26 cellular contexts compared by ENCODE assay signal in genomic region chr15:48720646-48721045, GRCh38.
DNase-seq lines count a peak whose midpoint lies in the region; ATAC-seq and TF ChIP-seq lines count a peak whose summit lies in the region.
"Had no signal": no experiment of that assay in that cellular context is flagged by ENCODE, and none has a peak within 500 bp of the region (broad histone marks: within the 10 kb centered on the region; RNA-seq: fewer than 3 reads in every experiment).

No MANE protein-coding gene starts in this region.

- no peak overlapping the region for H3K27ac ChIP-seq in HL-60 (replicated peaks)
- H3K27ac ChIP-seq: colonic mucosa, KMS-11, psoas muscle, SJCRH30, thoracic aorta had no signal

- H3K36me3 Mint-ChIP-seq in WTC11 = peaks cover 17% of the 10 kb centered on the region

- H3K4me3 Mint-ChIP-seq in WTC11 = no peak overlapping the region
- H3K4me3 Mint-ChIP-seq: activated CD4-positive, alpha-beta T cell treated with anti-CD3 and anti-CD28 coated beads, Interleukin-2, amount 10 ng/mL, durations not matched to agents 7 days and 5 days; activated naive CD8-positive, alpha-beta T cell treated with anti-CD3 and anti-CD28 coated beads for 36 hours; CD4-positive, CD25-positive, alpha-beta regulatory T cell; H9; stimulated activated memory B cell treated with anti-CD40 and anti-IgM and Interleukin-4, amounts not matched to agents 10 μg/mL and 1 μg/mL and 100 μg/mL, for 72 hours; T-helper 17 cell had no signal

- no peaks in the 10 kb centered on the region for H3K27me3 ChIP-seq in HL-60 (ENCODE audit: insufficient read depth, poor library complexity, severe bottlenecking)
- H3K27me3 ChIP-seq: colonic mucosa, SJCRH30 had no signal

- H3K4me3 ChIP-seq in AG10803 (ENCODE audit: low read length) (peak overlapping the region; percentile 34), HL-60 (replicated peaks; ENCODE audit: insufficient read depth, low read length) (no peak overlapping the region), cardiac fibroblast (replicated peaks in 1 of 2; ENCODE audit: low read depth in 2 of 2, low read length in 2 of 2) (no peak overlapping the region)
- H3K4me3 ChIP-seq: colonic mucosa, lung, psoas muscle, SJCRH30, smooth muscle cell, thoracic aorta had no signal

- peaks cover 14% of the 10 kb centered on the region for H3K9me3 Mint-ChIP-seq in WTC11

- ATAC-seq in WTC11 (no peak), HG03097 (IDR thresholded peaks at IDR 0.05; ENCODE audit: low FRiP score, unreplicated experiment) (no peak)
- ATAC-seq: PC-3; stimulated activated memory B cell treated with anti-CD40 and anti-IgM and Interleukin-4, amounts not matched to agents 10 μg/mL and 1 μg/mL and 100 μg/mL, for 72 hours; T-helper 17 cell had no signal

- peak; percentile 81 for DNase-seq in AG10803 (ENCODE audit: low read depth)
- DNase-seq in HL-60 (ENCODE audit: low read depth in 1 of 2, low spot score in 1 of 2) = peak; percentile 31 to 43
- peak; percentile 33 to 37 for DNase-seq in cardiac fibroblast (ENCODE audit: low read depth in 2 of 2)
- peak; percentile 19 for DNase-seq in iris pigment epithelial cell (ENCODE audit: low read depth)
- DNase-seq in activated CD4-positive, alpha-beta T cell treated with anti-CD3 and anti-CD28 coated beads for 1 hour = no peak
- no peak for DNase-seq in HUDEP-2 (lab: John Stamatoyannopoulos, UW; ENCODE audit: unreplicated experiment in 76 of 76)
- no peak for DNase-seq in WTC11 (ENCODE audit: low spot score)
- DNase-seq: activated CD4-positive, alpha-beta T cell treated with anti-CD3 and anti-CD28 coated beads, Interleukin-2, amount 10 ng/mL, durations not matched to agents 7 days and 5 days; activated naive CD8-positive, alpha-beta T cell treated with anti-CD3 and anti-CD28 coated beads for 36 hours; CD4-positive, CD25-positive, alpha-beta regulatory T cell; colonic mucosa; H9; NCI-H1048; NCI-H187; NCI-H2227 treated with DMSO at 0.1 percent for 48 hours; NCI-H82; PC-3; psoas muscle; SJCRH30; T-helper 17 cell had no signal

- TF ChIP-seq CTCF in AG10803 (conservative IDR thresholded peaks at IDR 0.05; ENCODE audit: low read length) (no peak), HL-60 (IDR thresholded peaks at IDR 0.05; ENCODE audit: insufficient read depth, low read length) (no peak), cardiac fibroblast (IDR thresholded peaks at IDR 0.05; ENCODE audit: low read depth, low read length) (no peak), WTC11 (IDR thresholded peaks at IDR 0.05) (no peak)

- POLR2A ChIA-PET in WTC11 (lab: Charles Lee) = no interaction called here

- no peak overlapping the region for H3K27ac Mint-ChIP-seq in WTC11
- H3K27ac Mint-ChIP-seq: activated CD4-positive, alpha-beta T cell treated with anti-CD3 and anti-CD28 coated beads, Interleukin-2, amount 10 ng/mL, durations not matched to agents 7 days and 5 days; activated naive CD8-positive, alpha-beta T cell treated with anti-CD3 and anti-CD28 coated beads for 36 hours; CD4-positive, CD25-positive, alpha-beta regulatory T cell; H9; stimulated activated memory B cell treated with anti-CD40 and anti-IgM and Interleukin-4, amounts not matched to agents 10 μg/mL and 1 μg/mL and 100 μg/mL, for 72 hours; T-helper 17 cell had no signal

- CTCF ChIA-PET in WTC11 (lab: Charles Lee) = no interaction called here

- no peaks in the 10 kb centered on the region for H3K4me1 Mint-ChIP-seq in WTC11
- H3K4me1 Mint-ChIP-seq: activated CD4-positive, alpha-beta T cell treated with anti-CD3 and anti-CD28 coated beads, Interleukin-2, amount 10 ng/mL, durations not matched to agents 7 days and 5 days; CD4-positive, CD25-positive, alpha-beta regulatory T cell; H9; stimulated activated memory B cell treated with anti-CD40 and anti-IgM and Interleukin-4, amounts not matched to agents 10 μg/mL and 1 μg/mL and 100 μg/mL, for 72 hours; T-helper 17 cell had no signal

- H3K27me3 Mint-ChIP-seq in WTC11 (ENCODE audit: low read depth) = no peaks in the 10 kb centered on the region
- H3K27me3 Mint-ChIP-seq: activated CD4-positive, alpha-beta T cell treated with anti-CD3 and anti-CD28 coated beads, Interleukin-2, amount 10 ng/mL, durations not matched to agents 7 days and 5 days; activated naive CD8-positive, alpha-beta T cell treated with anti-CD3 and anti-CD28 coated beads for 36 hours; CD4-positive, CD25-positive, alpha-beta regulatory T cell; stimulated activated memory B cell treated with anti-CD40 and anti-IgM and Interleukin-4, amounts not matched to agents 10 μg/mL and 1 μg/mL and 100 μg/mL, for 72 hours; T-helper 17 cell had no signal

TF ChIP-seq in WTC11, 78 proteins besides CTCF, POLR2A, EP300 and RAD21 (continues in another document):
- no peak for TF ChIP-seq MXD4 (CRISPR knock-in tag; IDR thresholded peaks at IDR 0.05; ENCODE audit: borderline replicate concordance)
- TF ChIP-seq, protein P1, sequence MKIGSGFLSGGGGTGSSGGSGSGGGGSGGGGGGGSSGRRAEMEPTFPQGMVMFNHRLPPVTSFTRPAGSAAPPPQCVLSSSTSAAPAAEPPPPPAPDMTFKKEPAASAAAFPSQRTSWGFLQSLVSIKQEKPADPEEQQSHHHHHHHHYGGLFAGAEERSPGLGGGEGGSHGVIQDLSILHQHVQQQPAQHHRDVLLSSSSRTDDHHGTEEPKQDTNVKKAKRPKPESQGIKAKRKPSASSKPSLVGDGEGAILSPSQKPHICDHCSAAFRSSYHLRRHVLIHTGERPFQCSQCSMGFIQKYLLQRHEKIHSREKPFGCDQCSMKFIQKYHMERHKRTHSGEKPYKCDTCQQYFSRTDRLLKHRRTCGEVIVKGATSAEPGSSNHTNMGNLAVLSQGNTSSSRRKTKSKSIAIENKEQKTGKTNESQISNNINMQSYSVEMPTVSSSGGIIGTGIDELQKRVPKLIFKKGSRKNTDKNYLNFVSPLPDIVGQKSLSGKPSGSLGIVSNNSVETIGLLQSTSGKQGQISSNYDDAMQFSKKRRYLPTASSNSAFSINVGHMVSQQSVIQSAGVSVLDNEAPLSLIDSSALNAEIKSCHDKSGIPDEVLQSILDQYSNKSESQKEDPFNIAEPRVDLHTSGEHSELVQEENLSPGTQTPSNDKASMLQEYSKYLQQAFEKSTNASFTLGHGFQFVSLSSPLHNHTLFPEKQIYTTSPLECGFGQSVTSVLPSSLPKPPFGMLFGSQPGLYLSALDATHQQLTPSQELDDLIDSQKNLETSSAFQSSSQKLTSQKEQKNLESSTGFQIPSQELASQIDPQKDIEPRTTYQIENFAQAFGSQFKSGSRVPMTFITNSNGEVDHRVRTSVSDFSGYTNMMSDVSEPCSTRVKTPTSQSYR (CRISPR knock-in tag; IDR thresholded peaks at IDR 0.05) = no peak
- TF ChIP-seq, protein P2, sequence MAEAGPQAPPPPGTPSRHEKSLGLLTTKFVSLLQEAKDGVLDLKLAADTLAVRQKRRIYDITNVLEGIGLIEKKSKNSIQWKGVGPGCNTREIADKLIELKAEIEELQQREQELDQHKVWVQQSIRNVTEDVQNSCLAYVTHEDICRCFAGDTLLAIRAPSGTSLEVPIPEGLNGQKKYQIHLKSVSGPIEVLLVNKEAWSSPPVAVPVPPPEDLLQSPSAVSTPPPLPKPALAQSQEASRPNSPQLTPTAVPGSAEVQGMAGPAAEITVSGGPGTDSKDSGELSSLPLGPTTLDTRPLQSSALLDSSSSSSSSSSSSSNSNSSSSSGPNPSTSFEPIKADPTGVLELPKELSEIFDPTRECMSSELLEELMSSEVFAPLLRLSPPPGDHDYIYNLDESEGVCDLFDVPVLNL (CRISPR knock-in tag; IDR thresholded peaks at IDR 0.05; ENCODE audit: borderline replicate concordance, low read depth) = no peak
- TF ChIP-seq, protein P3, sequence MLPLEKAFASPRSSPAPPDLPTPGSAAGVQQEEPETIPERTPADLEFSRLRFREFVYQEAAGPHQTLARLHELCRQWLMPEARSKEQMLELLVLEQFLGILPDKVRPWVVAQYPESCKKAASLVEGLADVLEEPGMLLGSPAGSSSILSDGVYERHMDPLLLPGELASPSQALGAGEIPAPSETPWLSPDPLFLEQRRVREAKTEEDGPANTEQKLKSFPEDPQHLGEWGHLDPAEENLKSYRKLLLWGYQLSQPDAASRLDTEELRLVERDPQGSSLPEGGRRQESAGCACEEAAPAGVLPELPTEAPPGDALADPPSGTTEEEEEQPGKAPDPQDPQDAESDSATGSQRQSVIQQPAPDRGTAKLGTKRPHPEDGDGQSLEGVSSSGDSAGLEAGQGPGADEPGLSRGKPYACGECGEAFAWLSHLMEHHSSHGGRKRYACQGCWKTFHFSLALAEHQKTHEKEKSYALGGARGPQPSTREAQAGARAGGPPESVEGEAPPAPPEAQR (CRISPR knock-in tag; IDR thresholded peaks at IDR 0.05) = no peak
- no peak for TF ChIP-seq NR3C1 (CRISPR knock-in tag; conservative IDR thresholded peaks at IDR 0.05; ENCODE audit: low read depth)
- TF ChIP-seq ZBTB21 (CRISPR knock-in tag; IDR thresholded peaks at IDR 0.05; ENCODE audit: borderline replicate concordance) = no peak
- TF ChIP-seq ZNF219 (CRISPR knock-in tag; IDR thresholded peaks at IDR 0.05; ENCODE audit: borderline replicate concordance) = no peak
- no peak for TF ChIP-seq SMAD4 (CRISPR knock-in tag; IDR thresholded peaks at IDR 0.05)
- TF ChIP-seq, protein P4, sequence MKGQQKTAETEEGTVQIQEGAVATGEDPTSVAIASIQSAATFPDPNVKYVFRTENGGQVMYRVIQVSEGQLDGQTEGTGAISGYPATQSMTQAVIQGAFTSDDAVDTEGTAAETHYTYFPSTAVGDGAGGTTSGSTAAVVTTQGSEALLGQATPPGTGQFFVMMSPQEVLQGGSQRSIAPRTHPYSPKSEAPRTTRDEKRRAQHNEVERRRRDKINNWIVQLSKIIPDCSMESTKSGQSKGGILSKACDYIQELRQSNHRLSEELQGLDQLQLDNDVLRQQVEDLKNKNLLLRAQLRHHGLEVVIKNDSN (CRISPR knock-in tag; IDR thresholded peaks at IDR 0.05) = no peak
- TF ChIP-seq NR2C2 (CRISPR knock-in tag; IDR thresholded peaks at IDR 0.05) = no peak
- no peak for TF ChIP-seq ATF3 (CRISPR knock-in tag; conservative IDR thresholded peaks at IDR 0.05)

Comparison
In these comparisons a context has a peak if more than half of its experiments do, and no peak if none do; other contexts are left out.
1. DNase-seq: peak in AG10803 (single experiment), HL-60 (2 of 2), cardiac fibroblast (2 of 2) and iris pigment epithelial cell (single experiment); none in activated CD4-positive, alpha-beta T cell treated with anti-CD3 and anti-CD28 coated beads for 1 hour (single experiment), HUDEP-2 (0 of 76) and WTC11 (single experiment).